ENCODE assay signal across 1 cellular context in genomic region chrX:68695206-68695845, GRCh38.
TF ChIP-seq lines count a peak whose summit lies in the region.

No MANE protein-coding gene starts in this region.

TF ChIP-seq in HepG2, 621 proteins besides CTCF, POLR2A, EP300 and RAD21:
- TF ChIP-seq, protein P1, sequence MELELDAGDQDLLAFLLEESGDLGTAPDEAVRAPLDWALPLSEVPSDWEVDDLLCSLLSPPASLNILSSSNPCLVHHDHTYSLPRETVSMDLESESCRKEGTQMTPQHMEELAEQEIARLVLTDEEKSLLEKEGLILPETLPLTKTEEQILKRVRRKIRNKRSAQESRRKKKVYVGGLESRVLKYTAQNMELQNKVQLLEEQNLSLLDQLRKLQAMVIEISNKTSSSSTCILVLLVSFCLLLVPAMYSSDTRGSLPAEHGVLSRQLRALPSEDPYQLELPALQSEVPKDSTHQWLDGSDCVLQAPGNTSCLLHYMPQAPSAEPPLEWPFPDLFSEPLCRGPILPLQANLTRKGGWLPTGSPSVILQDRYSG (CRISPR knock-in tag; IDR thresholded peaks at IDR 0.05), result no peak
- TF ChIP-seq ISX (CRISPR knock-in tag; conservative IDR thresholded peaks at IDR 0.05) (no peak), SMC3 (IDR thresholded peaks at IDR 0.05; ENCODE audit: low read length) (no peak), TEF (CRISPR knock-in tag; IDR thresholded peaks at IDR 0.05) (no peak), ZNF329 (CRISPR knock-in tag; IDR thresholded peaks at IDR 0.05; ENCODE audit: low read depth) (no peak), ZNF350 (CRISPR knock-in tag; IDR thresholded peaks at IDR 0.05; ENCODE audit: borderline replicate concordance, low read depth) (no peak), ZNF276 (CRISPR knock-in tag; IDR thresholded peaks at IDR 0.05; ENCODE audit: low read depth) (no peak), U2AF2 (IDR thresholded peaks at IDR 0.05; ENCODE audit: low read depth, low read length) (no peak), TFAP4 (IDR thresholded peaks at IDR 0.05; ENCODE audit: borderline replicate concordance, low read depth) (no peak), JDP2 (CRISPR knock-in tag; IDR thresholded peaks at IDR 0.05; ENCODE audit: borderline replicate concordance) (no peak), ZNF891 (CRISPR knock-in tag; IDR thresholded peaks at IDR 0.05) (no peak), SKI (IDR thresholded peaks at IDR 0.05; ENCODE audit: partially characterized antibody) (no peak), NFYB (CRISPR knock-in tag; IDR thresholded peaks at IDR 0.05) (no peak)
- TF ChIP-seq, protein P2, sequence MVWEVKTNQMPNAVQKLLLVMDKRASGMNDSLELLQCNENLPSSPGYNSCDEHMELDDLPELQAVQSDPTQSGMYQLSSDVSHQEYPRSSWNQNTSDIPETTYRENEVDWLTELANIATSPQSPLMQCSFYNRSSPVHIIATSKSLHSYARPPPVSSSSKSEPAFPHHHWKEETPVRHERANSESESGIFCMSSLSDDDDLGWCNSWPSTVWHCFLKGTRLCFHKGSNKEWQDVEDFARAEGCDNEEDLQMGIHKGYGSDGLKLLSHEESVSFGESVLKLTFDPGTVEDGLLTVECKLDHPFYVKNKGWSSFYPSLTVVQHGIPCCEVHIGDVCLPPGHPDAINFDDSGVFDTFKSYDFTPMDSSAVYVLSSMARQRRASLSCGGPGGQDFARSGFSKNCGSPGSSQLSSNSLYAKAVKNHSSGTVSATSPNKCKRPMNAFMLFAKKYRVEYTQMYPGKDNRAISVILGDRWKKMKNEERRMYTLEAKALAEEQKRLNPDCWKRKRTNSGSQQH (CRISPR knock-in tag; IDR thresholded peaks at IDR 0.05; ENCODE audit: low read depth), result no peak
- TF ChIP-seq, protein P3, sequence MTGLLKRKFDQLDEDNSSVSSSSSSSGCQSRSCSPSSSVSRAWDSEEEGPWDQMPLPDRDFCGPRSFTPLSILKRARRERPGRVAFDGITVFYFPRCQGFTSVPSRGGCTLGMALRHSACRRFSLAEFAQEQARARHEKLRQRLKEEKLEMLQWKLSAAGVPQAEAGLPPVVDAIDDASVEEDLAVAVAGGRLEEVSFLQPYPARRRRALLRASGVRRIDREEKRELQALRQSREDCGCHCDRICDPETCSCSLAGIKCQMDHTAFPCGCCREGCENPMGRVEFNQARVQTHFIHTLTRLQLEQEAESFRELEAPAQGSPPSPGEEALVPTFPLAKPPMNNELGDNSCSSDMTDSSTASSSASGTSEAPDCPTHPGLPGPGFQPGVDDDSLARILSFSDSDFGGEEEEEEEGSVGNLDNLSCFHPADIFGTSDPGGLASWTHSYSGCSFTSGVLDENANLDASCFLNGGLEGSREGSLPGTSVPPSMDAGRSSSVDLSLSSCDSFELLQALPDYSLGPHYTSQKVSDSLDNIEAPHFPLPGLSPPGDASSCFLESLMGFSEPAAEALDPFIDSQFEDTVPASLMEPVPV (CRISPR knock-in tag; IDR thresholded peaks at IDR 0.05), result no peak
